ENCODE assay signal across 15 cellular contexts in genomic region chr3:64888840-64889239, GRCh38.
"Had no signal": no experiment of that assay in that cellular context is flagged by ENCODE, and none has a peak within 500 bp of the region (broad histone marks: within the 10 kb centered on the region; RNA-seq: fewer than 3 reads in every experiment).

No MANE protein-coding gene starts in this region.

- H3K4me3 Mint-ChIP-seq: activated naive CD4-positive, alpha-beta T cell treated with anti-CD3 and anti-CD28 coated beads, Interleukin-2, amount 50 U/mL, for 24 hours; brain; immature natural killer cell; memory B cell; stimulated activated effector memory CD8-positive, alpha-beta T cell treated with anti-CD3 and anti-CD28 coated beads, Interleukin-12 subunit alpha, Interleukin-12 subunit beta, amount 100 ng/mL, for 72 hours; T-helper 2 cell treated with Interferon-gamma antibody and Interleukin-4, amounts not matched to agents 5 μg/mL and 100 μg/mL, for 36 hours; type B pancreatic cell had no signal

- H3K36me3 Mint-ChIP-seq: activated naive CD4-positive, alpha-beta T cell treated with anti-CD3 and anti-CD28 coated beads, Interleukin-2, amount 50 U/mL, for 24 hours; brain; memory B cell; stimulated activated effector memory CD8-positive, alpha-beta T cell treated with anti-CD3 and anti-CD28 coated beads, Interleukin-12 subunit alpha, Interleukin-12 subunit beta, amount 100 ng/mL, for 72 hours; type B pancreatic cell had no signal

- DNase-seq: activated CD4-positive, alpha-beta T cell treated with anti-CD3 and anti-CD28 coated beads, Interleukin-2, amount 50 U/mL, for 1 hour; amniotic stem cell; cerebellar nuclear complex; immature natural killer cell; left cardiac atrium; SJCRH30; SW 1271 had no signal

- H3K36me3 ChIP-seq: ovary, SJCRH30 had no signal

- H3K4me1 Mint-ChIP-seq: activated naive CD4-positive, alpha-beta T cell treated with anti-CD3 and anti-CD28 coated beads, Interleukin-2, amount 50 U/mL, for 24 hours; immature natural killer cell; memory B cell; stimulated activated effector memory CD8-positive, alpha-beta T cell treated with anti-CD3 and anti-CD28 coated beads, Interleukin-12 subunit alpha, Interleukin-12 subunit beta, amount 100 ng/mL, for 72 hours had no signal

- H3K27me3 ChIP-seq: ovary, SJCRH30 had no signal

- H3K27ac ChIP-seq: SJCRH30 had no signal

- H3K4me3 ChIP-seq: ovary, SJCRH30, skin epidermis had no signal

- H3K9me3 ChIP-seq: ovary, SJCRH30 had no signal

- H3K27ac Mint-ChIP-seq: activated naive CD4-positive, alpha-beta T cell treated with anti-CD3 and anti-CD28 coated beads, Interleukin-2, amount 50 U/mL, for 24 hours; brain; immature natural killer cell; memory B cell; stimulated activated effector memory CD8-positive, alpha-beta T cell treated with anti-CD3 and anti-CD28 coated beads, Interleukin-12 subunit alpha, Interleukin-12 subunit beta, amount 100 ng/mL, for 72 hours; T-helper 2 cell treated with Interferon-gamma antibody and Interleukin-4, amounts not matched to agents 5 μg/mL and 100 μg/mL, for 36 hours; type B pancreatic cell had no signal

- ATAC-seq: stimulated activated effector memory CD8-positive, alpha-beta T cell treated with anti-CD3 and anti-CD28 coated beads, Interleukin-12 subunit alpha, Interleukin-12 subunit beta, amount 100 ng/mL, for 72 hours had no signal

- H3K27me3 Mint-ChIP-seq: brain, memory B cell, type B pancreatic cell had no signal
